Comparison of ENCODE assay signal across 1 cellular context in genomic region chr4:1868912-1869311, GRCh38.
TF ChIP-seq lines count a peak whose summit lies in the region.

No MANE protein-coding gene starts in this region.

TF ChIP-seq in HCT116, 20 proteins besides CTCF, POLR2A, EP300 and RAD21 (continued from another document):
- TF ChIP-seq TCF7L2 (IDR thresholded peaks at IDR 0.05; ENCODE audit: borderline replicate concordance, extremely low read depth, insufficient read depth, insufficient read length): no peak
- TF ChIP-seq ELF1 (IDR thresholded peaks at IDR 0.05; ENCODE audit: borderline replicate concordance, low read depth): no peak
- no peak for TF ChIP-seq REST (IDR thresholded peaks at IDR 0.05; ENCODE audit: low read depth)
- TF ChIP-seq YY1 (IDR thresholded peaks at IDR 0.05; ENCODE audit: extremely low read depth, insufficient replicate concordance, low read depth, low read length): no peak
- no peak for TF ChIP-seq MAX (IDR thresholded peaks at IDR 0.05)
